8 cellular contexts compared by ENCODE assay signal in genomic region chr4:26860157-26860921, GRCh38. TPM values are rescaled to one million over a fixed set of nuclear protein-coding genes. Genes with fewer than 3 reads are reported as not detected.
DNase-seq lines count a peak whose midpoint lies in the region; FAIRE-seq and TF ChIP-seq lines count a peak whose summit lies in the region.

Gene STIM2, plus strand, starts transcription at chr4:26860841.

- H3K36me3 ChIP-seq in GM06990 (ENCODE audit: control insufficient read depth, insufficient read depth, low read length) (no peaks in the 10 kb centered on the region), neutrophil (no peaks in the 10 kb centered on the region)

- peaks cover 12% of the 10 kb centered on the region for H3K36me3 Mint-ChIP-seq in activated naive CD4-positive, alpha-beta T cell treated with anti-CD3 and anti-CD28 coated beads for 36 hours (ENCODE audit: low read depth)

- CTCF ChIA-PET in activated naive CD4-positive, alpha-beta T cell treated with anti-CD3 and anti-CD28 coated beads for 36 hours (lab: Charles Lee) = interaction anchor here (0.5 to 1.7 kb wide), 7 partner anchors 25 to 777 kb away, joined by 3 to 5 read pairs (median 5); no protein-coding TSS in a partner anchor

- H3K27ac Mint-ChIP-seq in activated naive CD4-positive, alpha-beta T cell treated with anti-CD3 and anti-CD28 coated beads for 36 hours = peak within 1 kb of the TSS; percentile 96

- FAIRE-seq in frontal cortex (lab: Jason Lieb, UNC) = no peak

- DNase-seq in GM06990 (ENCODE audit: extremely low read depth, insufficient read length) (peak; percentile 100), HFF-Myc (ENCODE audit: extremely low read depth, low read depth) (peak; percentile 81), NAMALWA (ENCODE audit: low spot score) (peak; percentile 98), SK-N-DZ (ENCODE audit: low spot score) (peak; percentile 97), frontal cortex (ENCODE audit: low spot score in 2 of 2) (peak; percentile 87 to 91), substantia nigra (lab: John Stamatoyannopoulos, UW) (peak; percentile 76 to 99 (median 96))
- DNase-seq in activated naive CD4-positive, alpha-beta T cell treated with anti-CD3 and anti-CD28 coated beads for 36 hours = peak; percentile 97

- H3K27me3 ChIP-seq in GM06990 (replicated peaks; ENCODE audit: control insufficient read depth, insufficient read depth, low read length) = no peaks in the 10 kb centered on the region
- H3K27me3 ChIP-seq in neutrophil = peaks cover 7% of the 10 kb centered on the region

- intact Hi-C loops in activated naive CD4-positive, alpha-beta T cell treated with anti-CD3 and anti-CD28 coated beads for 36 hours (cut with micrococcal nuclease) = loop anchor here (1.0 to 5.0 kb wide), 15 partner anchors 13 to 1626 kb away; partner anchors contain the start of genes PI4K2B, SMIM20 and TBC1D19

- H3K9me3 ChIP-seq in neutrophil = no peaks in the 10 kb centered on the region

- peaks cover 41% of the 10 kb centered on the region for H3K4me1 Mint-ChIP-seq in activated naive CD4-positive, alpha-beta T cell treated with anti-CD3 and anti-CD28 coated beads for 36 hours (ENCODE audit: low read depth)

- peaks cover 53 to 63% of the 10 kb centered on the region in 2 experiments for H3K4me1 ChIP-seq in neutrophil (ENCODE audit: control insufficient read depth in 1 of 2, insufficient read depth in 1 of 2, low read depth in 1 of 2, low read length in 1 of 2)

- no peaks in the 10 kb centered on the region for H3K9me3 Mint-ChIP-seq in activated naive CD4-positive, alpha-beta T cell treated with anti-CD3 and anti-CD28 coated beads for 36 hours

- H3K4me3 Mint-ChIP-seq in activated naive CD4-positive, alpha-beta T cell treated with anti-CD3 and anti-CD28 coated beads for 36 hours = peak within 1 kb of the TSS; percentile 94

- H3K27ac ChIP-seq in neutrophil (peak within 1 kb of the TSS; percentile 92), substantia nigra (ENCODE audit: low read depth, low read length, poor library complexity, severe bottlenecking) (peak within 1 kb of the TSS; percentile 88)

- H3K4me3 ChIP-seq in GM06990 (replicated peaks; ENCODE audit: low read depth, low read length) = peak within 1 kb of the TSS; percentile 68
- H3K4me3 ChIP-seq in HFF-Myc (replicated peaks; ENCODE audit: low read depth, low read length) = peak within 1 kb of the TSS; percentile 88
- peak within 1 kb of the TSS; percentile 71 to 73 for H3K4me3 ChIP-seq in neutrophil (ENCODE audit: low read depth in 1 of 2, low read length in 1 of 2)

- no peaks in the 10 kb centered on the region for H3K27me3 Mint-ChIP-seq in activated naive CD4-positive, alpha-beta T cell treated with anti-CD3 and anti-CD28 coated beads for 36 hours (ENCODE audit: low read depth)

- peak; percentile 52 for TF ChIP-seq CTCF in GM06990 (IDR thresholded peaks at IDR 0.05; ENCODE audit: insufficient read depth, low read length, poor library complexity, severe bottlenecking)
- peak; percentile 43 for TF ChIP-seq CTCF in HFF-Myc (IDR thresholded peaks at IDR 0.05; ENCODE audit: low read depth, low read length, missing control alignments)
- TF ChIP-seq CTCF in neutrophil (IDR thresholded peaks at IDR 0.05) = peak; percentile 89

RNA-seq across cellular contexts. Expression of gene STIM2, which starts in this region (rescaled TPM):
- polyA plus RNA-seq in SK-N-DZ (2014; cell fraction: cytosol; rRNA removed) = 9.9 and 10.7 TPM in 2 replicates
- 23.8 and 27.4 TPM in 2 replicates for polyA plus RNA-seq in SK-N-DZ (2014; cell fraction: nucleus; rRNA removed)
- total RNA-seq in activated naive CD4-positive, alpha-beta T cell treated with anti-CD3 and anti-CD28 coated beads for 36 hours = 10 to 100 TPM; 40.5 to 43.1 TPM
- total RNA-seq in frontal cortex = 22.8 TPM

Comparison
In these comparisons a context has a peak if more than half of its experiments do, and no peak if none do; other contexts are left out.
1. Peak in every context shown above with its lines: DNase-seq, H3K4me3 ChIP-seq and H3K27ac ChIP-seq.